ENCODE assay signal across 8 cellular contexts in the genomic region with DNA sequence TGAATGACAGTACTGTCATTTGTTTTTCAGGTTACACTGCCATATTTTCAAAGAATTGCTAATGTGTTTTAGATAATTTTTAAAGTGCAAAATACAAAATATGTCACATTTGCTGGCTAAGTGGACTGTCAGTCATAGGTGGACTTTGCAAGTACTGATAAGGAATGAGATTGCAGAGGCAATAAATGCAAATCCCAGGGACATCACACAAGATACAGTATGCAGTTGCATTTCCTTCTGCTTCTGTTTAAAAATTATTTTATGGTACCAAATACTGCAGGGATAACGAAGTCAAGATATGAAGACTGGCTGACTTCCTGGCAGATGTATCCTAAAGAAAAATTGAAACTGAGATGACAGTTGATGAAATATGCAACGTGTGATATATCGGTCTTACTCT.
"Had no signal": no experiment of that assay in that cellular context is flagged by ENCODE, and none has a peak within 500 bp of the region (broad histone marks: within the 10 kb centered on the region; RNA-seq: fewer than 3 reads in every experiment).

No MANE protein-coding gene starts in this region.

- FAIRE-seq: G401.6, GM12878, GM12891, GM12892, GM18507, GM19239 had no signal

- DNase-seq: GDM1, GF-D8 had no signal

- H3K4me3 ChIP-seq: GM12878 had no signal
